In the genomic region with DNA sequence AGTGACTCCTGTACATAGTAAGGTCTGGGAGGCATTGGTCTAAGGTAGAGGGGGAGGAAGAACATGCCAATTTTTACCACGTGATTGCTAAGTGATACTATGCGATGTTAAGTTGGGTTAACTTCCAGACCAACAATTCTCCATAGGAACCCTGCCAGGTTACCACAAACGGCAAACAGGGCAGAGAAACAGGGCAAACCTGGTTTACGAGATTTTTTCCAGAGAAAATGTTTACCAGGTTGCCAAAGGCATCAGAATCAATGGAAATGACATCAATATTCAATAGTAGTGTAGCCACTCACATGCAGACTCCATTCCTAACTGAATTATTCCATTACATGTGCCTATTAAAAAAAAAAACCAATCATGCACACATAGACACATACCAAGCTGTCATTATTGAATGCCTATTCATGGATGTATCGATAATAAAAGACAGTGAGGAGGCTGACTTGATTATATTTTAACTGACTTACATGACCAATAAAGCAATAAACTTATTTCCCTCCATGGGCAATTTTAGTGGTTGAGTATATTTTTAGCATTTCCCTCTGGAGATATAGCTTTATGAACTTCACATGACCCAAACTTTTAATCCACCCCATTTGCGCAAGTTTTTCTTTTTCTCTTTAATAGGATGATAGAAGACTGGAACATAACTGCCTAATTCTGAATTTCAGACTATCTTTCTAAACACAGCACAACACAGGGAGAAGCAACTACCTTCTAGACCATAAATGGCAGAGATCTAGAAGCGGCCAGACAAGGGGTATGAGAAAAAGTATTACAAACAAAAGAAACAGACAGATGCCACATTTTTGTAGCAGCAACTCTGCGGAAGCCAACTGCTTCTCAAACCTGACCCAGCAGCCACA, we compare ENCODE assay signal across 15 cellular contexts. TPM values are rescaled to one million over a fixed set of nuclear protein-coding genes. Genes with fewer than 3 reads are reported as not detected.
DNase-seq lines count a peak whose midpoint lies in the region; ATAC-seq and TF ChIP-seq lines count a peak whose summit lies in the region.
"Had no signal": no experiment of that assay in that cellular context is flagged by ENCODE, and none has a peak within 500 bp of the region (broad histone marks: within the 10 kb centered on the region; RNA-seq: fewer than 3 reads in every experiment).

No MANE protein-coding gene starts in this region.

- H3K4me3 Mint-ChIP-seq in activated naive CD8-positive, alpha-beta T cell treated with anti-CD3 and anti-CD28 coated beads for 36 hours, result no peak overlapping the region
- H3K4me3 Mint-ChIP-seq: activated T-cell treated with anti-CD3 and anti-CD28 coated beads, Interleukin-2, amount 50 U/mL, for 72 hours; stimulated activated effector memory CD8-positive, alpha-beta T cell treated with anti-CD3 and anti-CD28 coated beads, Interleukin-12 subunit alpha, Interleukin-12 subunit beta, amount 100 ng/mL, for 72 hours had no signal

- no peak overlapping the region for H3K9ac ChIP-seq in smooth muscle cell (ENCODE audit: low read depth)

- H3K9me3 Mint-ChIP-seq in activated naive CD8-positive, alpha-beta T cell treated with anti-CD3 and anti-CD28 coated beads for 36 hours, result peaks cover 10% of the 10 kb centered on the region

- H3K36me3 ChIP-seq in smooth muscle cell (ENCODE audit: low read depth), result no peaks in the 10 kb centered on the region

- DNase-seq in HT-29 (ENCODE audit: low spot score) (peak; percentile 77), fibroblast of peridontal ligament (ENCODE audit: extremely low read depth) (peak; percentile 80), smooth muscle cell (lab: John Stamatoyannopoulos, UW; ENCODE audit: unreplicated experiment) (no peak), DMS153 (lab: John Stamatoyannopoulos, UW) (no peak), GM19240 (ENCODE audit: insufficient read length, low spot score) (no peak), mesenteric fat pad (ENCODE audit: low spot score) (no peak)
- DNase-seq in activated naive CD8-positive, alpha-beta T cell treated with anti-CD3 and anti-CD28 coated beads for 36 hours, result no peak
- DNase-seq: activated T-cell treated with anti-CD3 and anti-CD28 coated beads, Interleukin-2, amount 50 U/mL, for 72 hours; central memory CD4-positive, alpha-beta T cell; kidney; NCI-H524 treated with DMSO at 0.1 percent for 48 hours; SHP77 had no signal

- peaks cover 6% of the 10 kb centered on the region for H3K4me1 ChIP-seq in smooth muscle cell (ENCODE audit: low read depth)

- H3K36me3 Mint-ChIP-seq in activated naive CD8-positive, alpha-beta T cell treated with anti-CD3 and anti-CD28 coated beads for 36 hours, result peaks cover 26% of the 10 kb centered on the region
- H3K36me3 Mint-ChIP-seq: stimulated activated effector memory CD8-positive, alpha-beta T cell treated with anti-CD3 and anti-CD28 coated beads, Interleukin-12 subunit alpha, Interleukin-12 subunit beta, amount 100 ng/mL, for 72 hours had no signal

- no peaks in the 10 kb centered on the region for H4K20me1 ChIP-seq in smooth muscle cell (ENCODE audit: low read depth)

- no peak overlapping the region for H2AFZ ChIP-seq in smooth muscle cell (ENCODE audit: low read depth)

- H3K27ac Mint-ChIP-seq in activated naive CD8-positive, alpha-beta T cell treated with anti-CD3 and anti-CD28 coated beads for 36 hours, result peak overlapping the region; percentile 54
- H3K27ac Mint-ChIP-seq: stimulated activated effector memory CD8-positive, alpha-beta T cell treated with anti-CD3 and anti-CD28 coated beads, Interleukin-12 subunit alpha, Interleukin-12 subunit beta, amount 100 ng/mL, for 72 hours had no signal

- H3F3A ChIP-seq in smooth muscle cell (ENCODE audit: low read depth), result no peaks in the 10 kb centered on the region

- no peak overlapping the region for H3K4me3 ChIP-seq in smooth muscle cell

- H3K27me3 Mint-ChIP-seq in activated naive CD8-positive, alpha-beta T cell treated with anti-CD3 and anti-CD28 coated beads for 36 hours, result no peaks in the 10 kb centered on the region

- 84% methylated on average over 8 of the region's 8 CpGs for WGBS in smooth muscle cell (ENCODE audit: low lambda C conversion rate)

- no peak for TF ChIP-seq CTCF in smooth muscle cell (IDR thresholded peaks at IDR 0.05; ENCODE audit: borderline replicate concordance, insufficient read depth, poor library complexity, severe bottlenecking)

- H3K4me2 ChIP-seq in smooth muscle cell, result peak overlapping the region; percentile 50

- no peaks in the 10 kb centered on the region for H3K79me2 ChIP-seq in smooth muscle cell (ENCODE audit: low read depth)

- peaks cover 11% of the 10 kb centered on the region for H3K4me1 Mint-ChIP-seq in activated naive CD8-positive, alpha-beta T cell treated with anti-CD3 and anti-CD28 coated beads for 36 hours

- no peak for ATAC-seq in HG03097 (IDR thresholded peaks at IDR 0.05; ENCODE audit: low FRiP score, unreplicated experiment)
- ATAC-seq: activated T-cell treated with anti-CD3 and anti-CD28 coated beads, Interleukin-2, amount 50 U/mL, for 72 hours; stimulated activated effector memory CD8-positive, alpha-beta T cell treated with anti-CD3 and anti-CD28 coated beads, Interleukin-12 subunit alpha, Interleukin-12 subunit beta, amount 100 ng/mL, for 72 hours had no signal

- peak overlapping the region; percentile 57 for H3K27ac ChIP-seq in smooth muscle cell (ENCODE audit: low read depth)
- H3K27ac ChIP-seq: HL-60 had no signal

- no peaks in the 10 kb centered on the region for H3K9me3 ChIP-seq in smooth muscle cell (replicated peaks; ENCODE audit: low read depth)

- no peaks in the 10 kb centered on the region for H3K27me3 ChIP-seq in smooth muscle cell (ENCODE audit: low read depth)

RNA-seq across cellular contexts. Expression of a gene that starts 40.6 kb away (rescaled TPM):
- 0.05 and 0.31 TPM in 2 replicates for total RNA-seq in HT-29 (2014; rRNA removed; shearing (Covaris generic))
- under 1 TPM in 1 of 2 experiments, not detected in 1; 0.14 TPM for total RNA-seq in activated naive CD8-positive, alpha-beta T cell treated with anti-CD3 and anti-CD28 coated beads for 36 hours
- total RNA-seq in smooth muscle cell, result 1.3 TPM in 1 of 2 replicates, not detected in the other
- polyA plus RNA-seq in smooth muscle cell, result 0.16 and 1.2 TPM in 2 replicates
- total RNA-seq in mesenteric fat pad, result 7.3 TPM

Comparison
In these comparisons a context has a peak if more than half of its experiments do, and no peak if none do; other contexts are left out.
1. DNase-seq: peak in HT-29 (single experiment) and fibroblast of peridontal ligament (single experiment); none in activated naive CD8-positive, alpha-beta T cell treated with anti-CD3 and anti-CD28 coated beads for 36 hours (single experiment), smooth muscle cell (single experiment), DMS153 (single experiment), GM19240 (single experiment) and mesenteric fat pad (single experiment).